ENCODE assay signal across 9 cellular contexts in the genomic region with DNA sequence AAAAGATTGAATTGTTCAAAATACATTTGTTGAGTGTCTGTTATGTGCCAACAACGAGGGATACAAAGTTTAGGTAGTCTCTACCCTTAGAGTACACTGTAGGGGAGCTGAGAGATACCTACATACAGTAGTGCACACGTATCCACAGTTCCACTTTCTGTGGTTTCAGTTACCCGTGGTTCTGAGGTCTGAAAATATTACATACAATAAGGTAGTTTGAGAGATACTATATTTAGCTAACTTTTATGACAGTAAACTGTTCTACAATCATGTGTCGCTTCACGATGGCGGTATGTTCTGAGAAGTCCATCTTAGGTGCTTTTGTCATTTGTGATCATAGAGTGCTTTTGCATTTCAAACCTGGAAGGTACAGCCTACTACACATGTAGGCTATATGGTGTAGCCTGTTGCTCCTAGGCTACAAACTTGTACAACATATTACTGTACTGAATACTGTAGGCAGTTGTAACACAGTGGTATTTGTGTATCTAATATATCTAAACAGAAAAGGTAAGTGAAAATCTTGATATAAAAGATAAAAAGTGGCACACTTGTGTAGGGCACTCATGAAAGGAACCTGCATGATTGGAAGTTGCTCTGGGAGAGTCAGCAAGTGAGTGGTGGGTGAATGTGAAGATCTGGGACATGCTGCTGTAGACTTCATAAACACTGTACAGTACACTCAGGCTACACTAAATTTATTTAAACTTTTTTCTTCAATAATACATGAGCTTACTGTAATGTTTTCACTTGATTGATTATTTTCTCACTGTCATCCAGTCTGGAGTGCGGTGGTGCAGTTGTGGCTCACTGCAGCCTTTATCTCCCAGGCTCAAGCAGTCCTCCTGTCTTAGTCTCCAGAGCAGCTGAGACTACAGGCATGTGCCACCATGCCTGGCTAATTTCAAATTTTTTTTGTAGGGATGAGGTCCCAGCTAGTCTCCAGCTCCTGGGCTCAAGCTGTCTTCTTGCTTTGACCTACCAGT. TPM values are rescaled to one million over a fixed set of nuclear protein-coding genes. Genes with fewer than 3 reads are reported as not detected.
DNase-seq lines count a peak whose midpoint lies in the region; ATAC-seq and TF ChIP-seq lines count a peak whose summit lies in the region.
"Had no signal": no experiment of that assay in that cellular context is flagged by ENCODE, and none has a peak within 500 bp of the region (broad histone marks: within the 10 kb centered on the region; RNA-seq: fewer than 3 reads in every experiment).

No MANE protein-coding gene starts in this region.

- peaks cover 10% of the 10 kb centered on the region for H3K27me3 Mint-ChIP-seq in brain

- H3K36me3 ChIP-seq in left lung (no peaks in the 10 kb centered on the region), thyroid gland (no peaks in the 10 kb centered on the region)
- H3K36me3 ChIP-seq: upper lobe of right lung had no signal

- DNase-seq in GM12865 (ENCODE audit: low read depth) (peak; percentile 72), left lung (no peak), thyroid gland (no peak), DMS79 treated with DMSO at 0.1 percent for 48 hours (lab: John Stamatoyannopoulos, UW) (no peak)
- no peak for DNase-seq in stimulated activated CD4-positive, alpha-beta T cell treated with anti-CD3 and anti-CD28 coated beads, Interleukin-12 subunit alpha, Interleukin-12 subunit beta, amount 100 ng/mL, for 4 hours
- DNase-seq: upper lobe of right lung had no signal

- H3K9me3 ChIP-seq in left lung (no peaks in the 10 kb centered on the region), thyroid gland (no peaks in the 10 kb centered on the region)
- H3K9me3 ChIP-seq: upper lobe of right lung had no signal

- H3K36me3 Mint-ChIP-seq in brain, result peaks cover 50% of the 10 kb centered on the region

- H3K9me3 Mint-ChIP-seq in brain, result no peaks in the 10 kb centered on the region

- H3K27ac Mint-ChIP-seq in brain, result peak overlapping the region in 2 of 5 experiments; percentile 50 to 83

- TF ChIP-seq CTCF in GM12865 (IDR thresholded peaks at IDR 0.05; ENCODE audit: insufficient read depth, low read depth, low read length, missing control alignments), result no peak
- TF ChIP-seq CTCF in brain (conservative IDR thresholded peaks at IDR 0.05), result no peak
- TF ChIP-seq CTCF in left lung (IDR thresholded peaks at IDR 0.05), result no peak
- no peak for TF ChIP-seq CTCF in thyroid gland (IDR thresholded peaks at IDR 0.05)

- H3K27me3 ChIP-seq in left lung (no peaks in the 10 kb centered on the region), thyroid gland (no peaks in the 10 kb centered on the region)
- H3K27me3 ChIP-seq: upper lobe of right lung had no signal

- intact Hi-C loops in left lung (cut with DNase I) (no loop called here), thyroid gland (cut with DNase I) (no loop called here)

- WGBS in thyroid gland, 2 donors, result 85% methylated on average over 7 of the region's 7 CpGs

- H3K4me1 Mint-ChIP-seq in brain, result peaks cover 74% of the 10 kb centered on the region

- TF ChIP-seq POLR2A in thyroid gland (IDR thresholded peaks at IDR 0.05), result no peak

- H3K27ac ChIP-seq in left lung (no peak overlapping the region), thyroid gland (no peak overlapping the region)
- H3K27ac ChIP-seq: upper lobe of right lung had no signal

- peak overlapping the region; percentile 34 to 96 (median 95) for H3K4me3 Mint-ChIP-seq in brain

- H3K4me1 ChIP-seq in left lung (peaks cover 7 to 79% of the 10 kb centered on the region in 2 donors), thyroid gland (peaks cover 29 to 36% of the 10 kb centered on the region in 2 donors)

- H3K4me3 ChIP-seq in GM12865 (ENCODE audit: low read depth, low read length) (peak overlapping the region; percentile 5; the same call in 1 of the 2 replicates), left lung (no peak overlapping the region), thyroid gland (replicated peaks in 1 of 3) (no peak overlapping the region)
- H3K4me3 ChIP-seq: upper lobe of right lung had no signal

- ATAC-seq in GM19467 (IDR thresholded peaks at IDR 0.05; ENCODE audit: unreplicated experiment) (peak; percentile 32), HG03378 (IDR thresholded peaks at IDR 0.05; ENCODE audit: unreplicated experiment) (peak; percentile 55), left lung (no peak)
- ATAC-seq: upper lobe of right lung had no signal

RNA-seq across cellular contexts. Expression of gene CPSF6, which starts 4.0 kb away (rescaled TPM):
- polyA plus RNA-seq in brain (ENCODE audit: insufficient read depth, low read depth, low replicate concordance), result 26.7 TPM
- total RNA-seq in left lung (10 to 100 TPM; 54.8 to 60.1 TPM), thyroid gland (10 to 100 TPM; 49.1 to 75.8 (median 53.1) TPM)
